In the genomic region with DNA sequence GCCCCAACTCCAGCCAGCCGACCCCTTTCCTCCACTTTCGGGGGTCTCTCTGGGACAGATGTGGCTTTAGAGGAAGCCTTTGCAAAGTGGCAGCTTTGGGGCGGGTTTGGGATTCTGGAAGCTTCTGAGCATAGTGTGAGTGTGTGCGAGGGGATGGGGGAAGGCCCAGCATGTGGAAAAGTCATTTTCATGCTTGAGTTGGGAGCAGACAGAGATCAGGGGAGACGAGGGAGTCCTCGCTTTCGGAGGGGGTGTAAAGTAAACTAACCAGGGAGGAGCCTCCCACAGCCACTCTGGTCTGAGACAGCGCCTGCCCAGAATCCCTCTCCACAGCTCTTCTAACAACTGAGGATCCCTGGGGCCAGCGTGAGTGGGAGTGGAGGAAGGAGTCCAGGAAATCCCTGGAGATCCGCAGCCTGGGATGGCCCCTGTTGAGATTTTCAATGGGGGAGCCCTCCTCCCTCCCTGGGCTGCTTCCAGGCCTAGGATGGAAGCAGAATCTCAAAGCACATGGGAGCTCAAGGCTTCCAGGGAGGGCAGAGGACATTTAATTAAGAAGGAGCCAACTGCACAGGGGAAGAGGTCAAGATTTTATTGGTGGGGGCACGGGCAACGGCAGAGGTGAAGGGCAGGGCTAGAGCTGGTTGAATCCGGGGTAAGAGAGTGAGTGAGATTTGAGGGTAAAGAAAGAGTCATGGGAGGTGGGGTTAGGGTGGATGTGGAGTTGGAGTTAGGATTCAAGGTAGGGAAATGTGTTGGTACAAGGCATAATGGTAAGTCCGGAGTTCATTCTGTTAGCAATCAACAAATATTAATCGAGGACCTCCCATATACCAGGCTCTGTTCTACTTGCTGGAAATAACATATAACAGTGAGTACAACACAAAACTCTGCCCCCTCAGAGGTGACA, we compare ENCODE assay signal across 2 cellular contexts.
A peak's percentile ranks its signal among the peaks of the same experiment; 100 is the strongest.
TF ChIP-seq lines count a peak whose summit lies in the region.

No MANE protein-coding gene starts in this region.

TF ChIP-seq in GM23338, 12 proteins besides CTCF, POLR2A, EP300 and RAD21:
- TF ChIP-seq STAT1 (IDR thresholded peaks at IDR 0.05; ENCODE audit: unreplicated experiment), result no peak
- TF ChIP-seq ZNF331 (CRISPR knock-in tag; IDR thresholded peaks at IDR 0.05; ENCODE audit: low read depth), result no peak
- no peak for TF ChIP-seq NANOG (IDR thresholded peaks at IDR 0.05; ENCODE audit: borderline replicate concordance)
- TF ChIP-seq, protein P1, sequence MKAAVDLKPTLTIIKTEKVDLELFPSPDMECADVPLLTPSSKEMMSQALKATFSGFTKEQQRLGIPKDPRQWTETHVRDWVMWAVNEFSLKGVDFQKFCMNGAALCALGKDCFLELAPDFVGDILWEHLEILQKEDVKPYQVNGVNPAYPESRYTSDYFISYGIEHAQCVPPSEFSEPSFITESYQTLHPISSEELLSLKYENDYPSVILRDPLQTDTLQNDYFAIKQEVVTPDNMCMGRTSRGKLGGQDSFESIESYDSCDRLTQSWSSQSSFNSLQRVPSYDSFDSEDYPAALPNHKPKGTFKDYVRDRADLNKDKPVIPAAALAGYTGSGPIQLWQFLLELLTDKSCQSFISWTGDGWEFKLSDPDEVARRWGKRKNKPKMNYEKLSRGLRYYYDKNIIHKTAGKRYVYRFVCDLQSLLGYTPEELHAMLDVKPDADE (IDR thresholded peaks at IDR 0.05), result no peak
- no peak for TF ChIP-seq CREB1 (CRISPR knock-in tag; IDR thresholded peaks at IDR 0.05; ENCODE audit: low read depth)
- no peak for TF ChIP-seq POLR2AphosphoS5 (IDR thresholded peaks at IDR 0.05; ENCODE audit: low read depth)
- no peak for TF ChIP-seq EZH2 (IDR thresholded peaks at IDR 0.05; ENCODE audit: low read depth, unreplicated experiment)
- no peak for TF ChIP-seq ZNF114 (CRISPR knock-in tag; IDR thresholded peaks at IDR 0.05)
TF ChIP-seq in GM23338: peak in this region for 0.

TF ChIP-seq in H1, 55 proteins besides CTCF, POLR2A, EP300 and RAD21:
- TF ChIP-seq EZH2 (IDR thresholded peaks at IDR 0.05; ENCODE audit: low read depth, low read length, severe bottlenecking) (peak; percentile 20), GTF2F1 (IDR thresholded peaks at IDR 0.05; ENCODE audit: borderline replicate concordance, low read depth, low read length) (no peak), SAP30 (IDR thresholded peaks at IDR 0.05; ENCODE audit: insufficient read depth, insufficient replicate concordance, low read length) (no peak), CBX8 (IDR thresholded peaks at IDR 0.05; ENCODE audit: borderline replicate concordance, low read depth, low read length) (no peak)
- TF ChIP-seq, protein P2, sequence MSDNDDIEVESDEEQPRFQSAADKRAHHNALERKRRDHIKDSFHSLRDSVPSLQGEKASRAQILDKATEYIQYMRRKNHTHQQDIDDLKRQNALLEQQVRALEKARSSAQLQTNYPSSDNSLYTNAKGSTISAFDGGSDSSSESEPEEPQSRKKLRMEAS (IDR thresholded peaks at IDR 0.05), result peak; percentile 27; the same call in 1 of the 2 replicates
